29 cellular contexts compared by ENCODE assay signal in genomic region chr6:19320066-19320465, GRCh38.
DNase-seq lines count a peak whose midpoint lies in the region; ATAC-seq, FAIRE-seq and TF ChIP-seq lines count a peak whose summit lies in the region.
"Had no signal": no experiment of that assay in that cellular context is flagged by ENCODE, and none has a peak within 500 bp of the region (broad histone marks: within the 10 kb centered on the region; RNA-seq: fewer than 3 reads in every experiment).

No MANE protein-coding gene starts in this region.

- CTCF ChIA-PET in mammary epithelial cell (lab: Charles Lee; ENCODE audit: low non-redundant PET): no interaction called here

- no peak overlapping the region for H3K4me2 ChIP-seq in mammary epithelial cell (ENCODE audit: insufficient read depth, low read depth, low read length)

- H3K79me2 ChIP-seq in mammary epithelial cell (ENCODE audit: insufficient read depth, low read length): no peaks in the 10 kb centered on the region
- H3K79me2 ChIP-seq: parathyroid adenoma had no signal

- no peaks in the 10 kb centered on the region for H3K36me3 Mint-ChIP-seq in osteocyte (ENCODE audit: unreplicated experiment)
- H3K36me3 Mint-ChIP-seq: activated CD8-positive, alpha-beta memory T cell treated with anti-CD3 and anti-CD28 coated beads, Interleukin-2, amount 10 ng/mL, durations not matched to agents 7 days and 5 days; IgD-negative memory B cell had no signal

- in situ Hi-C loops in mammary epithelial cell (cut with MboI; ENCODE audit: low sequenced_read_pairs in 2 of 2): no loop called here

- no peaks in the 10 kb centered on the region for H3K27me3 Mint-ChIP-seq in osteocyte (ENCODE audit: unreplicated experiment)
- H3K27me3 Mint-ChIP-seq: activated CD8-positive, alpha-beta memory T cell treated with anti-CD3 and anti-CD28 coated beads, Interleukin-2, amount 10 ng/mL, durations not matched to agents 7 days and 5 days; CD4-positive, alpha-beta T cell; IgD-negative memory B cell had no signal

- BruUV-seq in mammary epithelial cell (replicated peaks; lab: Mats Ljungman, UMichigan): no TSS peak

- no peak for TF ChIP-seq POLR2A in H54 (IDR thresholded peaks at IDR 0.05; ENCODE audit: low read depth, low read length)

- no peaks in the 10 kb centered on the region for H3K9me3 ChIP-seq in mammary epithelial cell (replicated peaks; ENCODE audit: insufficient read depth, low read length)
- H3K9me3 ChIP-seq: right lobe of liver had no signal

- H3K27ac ChIP-seq in mammary epithelial cell (ENCODE audit: insufficient read depth, low read depth, low read length): no peak overlapping the region
- H3K27ac ChIP-seq: epithelial cell of prostate, parathyroid adenoma, right lobe of liver had no signal

- peaks cover 38% of the 10 kb centered on the region for H3K4me1 Mint-ChIP-seq in osteocyte (ENCODE audit: unreplicated experiment)
- H3K4me1 Mint-ChIP-seq: activated CD8-positive, alpha-beta memory T cell treated with anti-CD3 and anti-CD28 coated beads, Interleukin-2, amount 10 ng/mL, durations not matched to agents 7 days and 5 days; IgD-negative memory B cell; natural killer cell had no signal

- no peaks in the 10 kb centered on the region for H3K4me1 ChIP-seq in mammary epithelial cell (ENCODE audit: insufficient read depth, low read length)
- H3K4me1 ChIP-seq: parathyroid adenoma, right lobe of liver had no signal

- peak overlapping the region; percentile 29 for H3K27ac Mint-ChIP-seq in osteocyte (ENCODE audit: unreplicated experiment)
- H3K27ac Mint-ChIP-seq: activated CD8-positive, alpha-beta memory T cell treated with anti-CD3 and anti-CD28 coated beads, Interleukin-2, amount 10 ng/mL, durations not matched to agents 7 days and 5 days; CD4-positive, alpha-beta T cell; IgD-negative memory B cell; natural killer cell; T-helper 1 cell treated with Interleukin-12 subunit alpha and Interleukin-12 subunit beta and Interleukin-4 antibody, amounts not matched to agents 30 μg/mL and 1 μg/mL, for 36 hours had no signal

- no peaks in the 10 kb centered on the region for H3K36me3 ChIP-seq in mammary epithelial cell (ENCODE audit: insufficient read depth, low read length)
- H3K36me3 ChIP-seq: right lobe of liver had no signal

- no peaks in the 10 kb centered on the region for H3K27me3 ChIP-seq in mammary epithelial cell (ENCODE audit: insufficient read depth, low read length)
- H3K27me3 ChIP-seq: right lobe of liver had no signal

- H3K9me3 Mint-ChIP-seq in osteocyte (ENCODE audit: unreplicated experiment): peaks cover 4% of the 10 kb centered on the region

- H2AFZ ChIP-seq in mammary epithelial cell (ENCODE audit: low read depth, low read length): peak overlapping the region; percentile 42
- H2AFZ ChIP-seq: parathyroid adenoma had no signal

- no peaks in the 10 kb centered on the region for H4K20me1 ChIP-seq in mammary epithelial cell (ENCODE audit: insufficient read depth, low read length)

- 16% methylated on average over 2 of the region's 3 CpGs for WGBS in mammary epithelial cell (ENCODE audit: low coverage, missing lambda C conversion rate)

- DNase-seq in NCI-H526 treated with DMSO at 0.1 percent for 48 hours (lab: John Stamatoyannopoulos, UW): peak; percentile 46
- peak; percentile 72 for DNase-seq in mammary epithelial cell
- DNase-seq in left kidney (ENCODE audit: low read depth, low spot score): peak; percentile 44
- DNase-seq in osteocyte (ENCODE audit: extremely low spot score, unreplicated experiment): no peak
- no peak for DNase-seq in DMS153 treated with DMSO at 0.1 percent for 48 hours (lab: John Stamatoyannopoulos, UW; ENCODE audit: unreplicated experiment)
- no peak for DNase-seq in NOMO-1 treated with DMSO at 0.1 percent for 48 hours (lab: John Stamatoyannopoulos, UW; ENCODE audit: unreplicated experiment)
- no peak for DNase-seq in H54 (ENCODE audit: insufficient read length, low spot score)
- DNase-seq in stimulated activated naive CD8-positive, alpha-beta T cell treated with anti-CD3 and anti-CD28 coated beads, Interleukin-15, Interleukin-2, amounts not matched to agents 100 U/mL and 50 U/mL, for 24 hours: no peak
- DNase-seq: activated CD8-positive, alpha-beta memory T cell treated with anti-CD3 and anti-CD28 coated beads, Interleukin-2, amount 10 ng/mL, durations not matched to agents 7 days and 5 days; activated gamma-delta T cell; activated T-cell treated with anti-CD3 and anti-CD28 coated beads, Interleukin-2, amount 50 U/mL, for 4 hours; CD4-positive, alpha-beta T cell; effector CD4-positive, alpha-beta T cell; natural killer cell; NCI-H2171; NCI-H524; PC-3; right lobe of liver; trophoblast cell had no signal

- no peak overlapping the region for H3K4me3 Mint-ChIP-seq in osteocyte (ENCODE audit: unreplicated experiment)
- H3K4me3 Mint-ChIP-seq: activated CD8-positive, alpha-beta memory T cell treated with anti-CD3 and anti-CD28 coated beads, Interleukin-2, amount 10 ng/mL, durations not matched to agents 7 days and 5 days; activated T-cell treated with anti-CD3 and anti-CD28 coated beads, Interleukin-2, amount 50 U/mL, for 4 hours; CD4-positive, alpha-beta T cell; IgD-negative memory B cell; natural killer cell; T-helper 1 cell treated with Interleukin-12 subunit alpha and Interleukin-12 subunit beta and Interleukin-4 antibody, amounts not matched to agents 30 μg/mL and 1 μg/mL, for 36 hours had no signal

- dilution Hi-C loops in mammary epithelial cell (cut with HindIII; ENCODE audit: low sequenced_read_pairs): no loop called here

- no peak overlapping the region for H3K4me3 ChIP-seq in mammary epithelial cell (replicated peaks in 1 of 3; ENCODE audit: insufficient read depth in 1 of 3, low read depth in 2 of 3, low read length in 3 of 3)
- H3K4me3 ChIP-seq: right lobe of liver had no signal

- no peak for TF ChIP-seq CTCF in mammary epithelial cell (conservative IDR thresholded peaks at IDR 0.05 in 1 of 2, IDR thresholded peaks at IDR 0.05 in 1 of 2; ENCODE audit: extremely low read depth in 1 of 2, insufficient read depth in 1 of 2, low read depth in 1 of 2, low read length in 2 of 2)
- no peak for TF ChIP-seq CTCF in osteocyte (IDR thresholded peaks at IDR 0.05)

- no peak for FAIRE-seq in H54 (lab: Jason Lieb, UNC)
- FAIRE-seq: astrocyte, colon, D721Med, H1 had no signal

- ATAC-seq in stimulated activated naive CD8-positive, alpha-beta T cell treated with anti-CD3 and anti-CD28 coated beads, Interleukin-15, Interleukin-2, amounts not matched to agents 100 U/mL and 50 U/mL, for 24 hours: no peak
- ATAC-seq: activated CD8-positive, alpha-beta memory T cell treated with anti-CD3 and anti-CD28 coated beads, Interleukin-2, amount 10 ng/mL, durations not matched to agents 7 days and 5 days; activated T-cell treated with anti-CD3 and anti-CD28 coated beads, Interleukin-2, amount 50 U/mL, for 4 hours; natural killer cell; PC-3; right lobe of liver; Right ventricle myocardium inferior; SK-N-SH treated with all-trans-retinoic acid at 6 μM for 48 hours had no signal

- H3K9ac ChIP-seq in mammary epithelial cell (ENCODE audit: insufficient read depth, low read length): no peak overlapping the region
- H3K9ac ChIP-seq: parathyroid adenoma had no signal

- intact Hi-C loops in mammary epithelial cell (cut with micrococcal nuclease): no loop called here

Comparison
In these comparisons a context has a peak if more than half of its experiments do, and no peak if none do; other contexts are left out.
1. DNase-seq: peak in NCI-H526 treated with DMSO at 0.1 percent for 48 hours (single experiment), mammary epithelial cell (single experiment) and left kidney (single experiment); none in osteocyte (single experiment), DMS153 treated with DMSO at 0.1 percent for 48 hours (single experiment), NOMO-1 treated with DMSO at 0.1 percent for 48 hours (single experiment), H54 (single experiment) and stimulated activated naive CD8-positive, alpha-beta T cell treated with anti-CD3 and anti-CD28 coated beads, Interleukin-15, Interleukin-2, amounts not matched to agents 100 U/mL and 50 U/mL, for 24 hours (single experiment).